11 cellular contexts compared by ENCODE assay signal in the genomic region with DNA sequence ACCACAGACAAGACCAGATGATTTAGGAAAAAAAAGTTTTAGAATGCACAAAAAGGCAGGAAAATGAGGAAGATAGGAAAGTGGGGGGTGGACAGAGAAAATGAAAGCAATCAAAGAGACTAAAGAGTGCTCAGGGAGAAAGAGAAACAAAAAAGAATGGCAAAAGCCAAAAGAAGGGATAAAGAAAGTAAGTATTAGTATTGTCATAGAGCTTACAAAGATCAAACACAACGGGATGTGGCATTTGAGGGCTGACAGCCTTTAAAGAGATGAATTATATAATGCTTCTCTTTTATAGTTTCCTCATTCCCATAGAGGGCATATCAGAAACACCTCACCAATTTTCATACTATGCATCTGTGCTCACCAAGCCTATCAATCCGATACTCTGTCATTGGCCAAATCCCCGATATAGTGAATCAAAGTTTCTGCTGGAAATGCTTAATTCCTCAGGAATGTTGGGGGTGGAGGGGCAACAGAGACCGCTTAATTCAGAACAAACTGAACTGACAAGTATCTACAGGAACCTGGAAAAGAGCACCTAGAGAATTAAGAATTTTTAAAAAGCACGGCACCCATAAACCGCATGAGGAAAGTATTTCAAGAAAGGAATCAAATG. TPM values are rescaled to one million over a fixed set of nuclear protein-coding genes. Genes with fewer than 3 reads are reported as not detected.
DNase-seq lines count a peak whose midpoint lies in the region; ATAC-seq, FAIRE-seq and TF ChIP-seq lines count a peak whose summit lies in the region.
"Had no signal": no experiment of that assay in that cellular context is flagged by ENCODE, and none has a peak within 500 bp of the region (broad histone marks: within the 10 kb centered on the region; RNA-seq: fewer than 3 reads in every experiment).

No MANE protein-coding gene starts in this region.

- intact Hi-C loops in gastrocnemius medialis (cut with DNase I; ENCODE audit: low total_unique reads), result loop anchor here (5.0 to 10.0 kb wide), 4 partner anchors 51 to 394 kb away; a partner anchor contains a TSS

- H3K4me1 Mint-ChIP-seq in astrocyte (ENCODE audit: low read depth, unreplicated experiment), result peaks cover 41% of the 10 kb centered on the region
- H3K4me1 Mint-ChIP-seq in natural killer cell treated with Interleukin-12 subunit alpha and Interleukin-12 subunit beta and Interleukin-15 and Interleukin-18, amount 100 ng/mL, for 72 hours (ENCODE audit: low read depth in 2 of 2), result peaks cover 39 to 48% of the 10 kb centered on the region in 2 donors

- no peak for TF ChIP-seq POLR2A in gastrocnemius medialis (IDR thresholded peaks at IDR 0.05)

- H3K36me3 ChIP-seq in DND-41 (ENCODE audit: insufficient read depth, low read length) (peaks cover 20% of the 10 kb centered on the region), astrocyte (ENCODE audit: insufficient read depth, low read length) (peaks cover 4% of the 10 kb centered on the region), gastrocnemius medialis (peaks cover 0 to 19% of the 10 kb centered on the region in 2 donors)

- peaks cover 4% of the 10 kb centered on the region for H3K36me3 Mint-ChIP-seq in astrocyte (ENCODE audit: low read depth, unreplicated experiment)
- H3K36me3 Mint-ChIP-seq in natural killer cell treated with Interleukin-12 subunit alpha and Interleukin-12 subunit beta and Interleukin-15 and Interleukin-18, amount 100 ng/mL, for 72 hours, result no peaks in the 10 kb centered on the region

- H3K27me3 Mint-ChIP-seq in astrocyte (ENCODE audit: low read depth, unreplicated experiment), result no peaks in the 10 kb centered on the region
- H3K27me3 Mint-ChIP-seq in natural killer cell treated with Interleukin-12 subunit alpha and Interleukin-12 subunit beta and Interleukin-15 and Interleukin-18, amount 100 ng/mL, for 72 hours, result no peaks in the 10 kb centered on the region

- DNase-seq in DND-41 (peak; percentile 31), MV-4-11 (lab: John Stamatoyannopoulos, UW) (peak; percentile 60), astrocyte (ENCODE audit: low read depth) (peak; percentile 47), gastrocnemius medialis (no peak), NCI-H1930 (lab: John Stamatoyannopoulos, UW) (no peak), NCI-H1694 treated with DMSO at 0.1 percent for 48 hours (lab: John Stamatoyannopoulos, UW) (no peak)
- no peak for DNase-seq in natural killer cell treated with Interleukin-12 subunit alpha and Interleukin-12 subunit beta and Interleukin-15 and Interleukin-18, amount 100 ng/mL, for 72 hours (ENCODE audit: low spot score)
- DNase-seq in NK-92 treated with Interleukin-12 subunit alpha and Interleukin-12 subunit beta, amount 100 ng/mL, for 24 hours (lab: John Stamatoyannopoulos, UW), result no peak
- DNase-seq: activated CD4-positive, alpha-beta T cell treated with anti-CD3 and anti-CD28 coated beads for 1 hour; NCI-H748 treated with DMSO at 0.1 percent for 48 hours had no signal

- peak; percentile 55 for ATAC-seq in DND-41 (ENCODE audit: insufficient read depth, low read depth)
- no peak for ATAC-seq in natural killer cell treated with Interleukin-12 subunit alpha and Interleukin-12 subunit beta and Interleukin-15 and Interleukin-18, amount 100 ng/mL, for 72 hours
- no peak for ATAC-seq in gastrocnemius medialis

- H3K79me2 ChIP-seq in DND-41 (ENCODE audit: insufficient read depth, low read length) (peaks cover 66% of the 10 kb centered on the region), astrocyte (ENCODE audit: insufficient read depth, low read length) (peaks cover 54% of the 10 kb centered on the region)

- H2AFZ ChIP-seq in DND-41 (ENCODE audit: low read depth, low read length), result no peak overlapping the region
- no peak overlapping the region for H2AFZ ChIP-seq in astrocyte (ENCODE audit: low read depth, low read length)

- H3K27me3 ChIP-seq in DND-41 (ENCODE audit: insufficient read depth, low read length, poor library complexity) (no peaks in the 10 kb centered on the region), astrocyte (ENCODE audit: insufficient read depth, low read length) (no peaks in the 10 kb centered on the region), gastrocnemius medialis (no peaks in the 10 kb centered on the region)

- H3K27ac ChIP-seq in DND-41 (ENCODE audit: low read length), result no peak overlapping the region; the same call in 1 of the 2 replicates
- peak overlapping the region; percentile 46 for H3K27ac ChIP-seq in astrocyte (ENCODE audit: low read depth, low read length)
- no peak overlapping the region for H3K27ac ChIP-seq in gastrocnemius medialis

- H3K4me3 Mint-ChIP-seq in astrocyte (ENCODE audit: unreplicated experiment), result peak overlapping the region; percentile 63
- peak overlapping the region; percentile 7 for H3K4me3 Mint-ChIP-seq in natural killer cell treated with Interleukin-12 subunit alpha and Interleukin-12 subunit beta and Interleukin-15 and Interleukin-18, amount 100 ng/mL, for 72 hours

- peaks cover 55% of the 10 kb centered on the region for H3K4me1 ChIP-seq in DND-41 (ENCODE audit: insufficient read depth, low read length)
- peaks cover 45% of the 10 kb centered on the region for H3K4me1 ChIP-seq in astrocyte (ENCODE audit: insufficient read depth, low read length)
- peaks cover 35 to 41% of the 10 kb centered on the region in 2 donors for H3K4me1 ChIP-seq in gastrocnemius medialis

- in situ Hi-C loops in gastrocnemius medialis (cut with MboI; ENCODE audit: low sequenced_read_pairs in 4 of 4), result loop anchor here in 1 of 4 donors (25.0 kb wide), 1 partner anchor 374 kb away; no protein-coding TSS in a partner anchor

- H3K4me2 ChIP-seq in DND-41 (ENCODE audit: insufficient read depth, low read length) (peak overlapping the region; percentile 85), astrocyte (ENCODE audit: low read length) (peak overlapping the region; percentile 89)

- no peak for FAIRE-seq in astrocyte (lab: Jason Lieb, UNC)
- FAIRE-seq: G401.6 had no signal

- H3K9me3 ChIP-seq in DND-41 (ENCODE audit: insufficient read depth, low read length, severe bottlenecking), result no peaks in the 10 kb centered on the region
- H3K9me3 ChIP-seq in astrocyte (ENCODE audit: insufficient read depth, low read depth, low read length), result no peaks in the 10 kb centered on the region
- H3K9me3 ChIP-seq in gastrocnemius medialis, result no peaks in the 10 kb centered on the region

- H4K20me1 ChIP-seq in DND-41 (ENCODE audit: insufficient read depth, low read length), result peaks cover 4% of the 10 kb centered on the region; the same call in 1 of the 2 replicates
- H4K20me1 ChIP-seq in astrocyte (ENCODE audit: insufficient read depth, low read length), result peaks cover 5% of the 10 kb centered on the region

- H3K27ac Mint-ChIP-seq in astrocyte (ENCODE audit: unreplicated experiment), result peak overlapping the region; percentile 74
- peak overlapping the region; percentile 6 to 28 for H3K27ac Mint-ChIP-seq in natural killer cell treated with Interleukin-12 subunit alpha and Interleukin-12 subunit beta and Interleukin-15 and Interleukin-18, amount 100 ng/mL, for 72 hours

- no peaks in the 10 kb centered on the region for H3K9me3 Mint-ChIP-seq in astrocyte (ENCODE audit: unreplicated experiment)
- H3K9me3 Mint-ChIP-seq in natural killer cell treated with Interleukin-12 subunit alpha and Interleukin-12 subunit beta and Interleukin-15 and Interleukin-18, amount 100 ng/mL, for 72 hours, result no peaks in the 10 kb centered on the region

- H3K9ac ChIP-seq in DND-41 (ENCODE audit: low read depth, low read length) (no peak overlapping the region), astrocyte (ENCODE audit: low read length) (peak overlapping the region; percentile 35)

- no peak for TF ChIP-seq CTCF in DND-41 (IDR thresholded peaks at IDR 0.05; ENCODE audit: borderline replicate concordance, extremely low read depth, low read length, poor library complexity, severe bottlenecking)
- no peak for TF ChIP-seq CTCF in astrocyte (IDR thresholded peaks at IDR 0.05; ENCODE audit: insufficient read depth, low read depth, low read length)
- TF ChIP-seq CTCF in gastrocnemius medialis (IDR thresholded peaks at IDR 0.05 in 4 of 5, conservative IDR thresholded peaks at IDR 0.05 in 1 of 5), result no peak

- H3K4me3 ChIP-seq in DND-41 (ENCODE audit: low read depth in 1 of 2, low read length in 2 of 2) (peak overlapping the region in 1 of 2 experiments; percentile 97; a peak in 1 of 4 replicates), astrocyte (ENCODE audit: insufficient read depth, low read depth, low read length) (peak overlapping the region; percentile 38), gastrocnemius medialis (no peak overlapping the region)

RNA-seq across cellular contexts. Expression of a gene that starts 2.7 kb away (rescaled TPM):
- total RNA-seq in astrocyte, result 53.4 and 57.1 TPM in 2 replicates
- 10 to 100 TPM; 41.0 to 56.2 TPM for total RNA-seq in natural killer cell treated with Interleukin-12 subunit alpha and Interleukin-12 subunit beta and Interleukin-15 and Interleukin-18, amount 100 ng/mL, for 72 hours
- 10 to 100 TPM; 20.8 to 49.7 (median 25.7) TPM for total RNA-seq in gastrocnemius medialis

RNA-seq across cellular contexts. Expression of a gene that starts 2.8 kb away (rescaled TPM):
- total RNA-seq in astrocyte (6.3 and 6.7 TPM in 2 replicates), gastrocnemius medialis (1 to 10 TPM; 3.1 to 5.8 (median 3.6) TPM)
- total RNA-seq in natural killer cell treated with Interleukin-12 subunit alpha and Interleukin-12 subunit beta and Interleukin-15 and Interleukin-18, amount 100 ng/mL, for 72 hours, result 10 to 100 TPM in 1 of 2 donors, 1 to 10 TPM in 1; 6.4 to 10.0 TPM

RNA-seq across cellular contexts. Expression of a gene that starts 19.0 kb away (rescaled TPM):
- 48.0 and 54.9 TPM in 2 replicates for total RNA-seq in astrocyte
- 10 to 100 TPM; 37.7 to 43.0 TPM for total RNA-seq in natural killer cell treated with Interleukin-12 subunit alpha and Interleukin-12 subunit beta and Interleukin-15 and Interleukin-18, amount 100 ng/mL, for 72 hours
- 100 to 1,000 TPM; 125 to 152 (median 129) TPM for total RNA-seq in gastrocnemius medialis

Comparison
In these comparisons a context has a peak if more than half of its experiments do, and no peak if none do; other contexts are left out.
1. DNase-seq: peak in DND-41 (single experiment), MV-4-11 (single experiment) and astrocyte (single experiment); none in natural killer cell treated with Interleukin-12 subunit alpha and Interleukin-12 subunit beta and Interleukin-15 and Interleukin-18, amount 100 ng/mL, for 72 hours (single experiment), gastrocnemius medialis (0 of 2), NCI-H1930 (0 of 2), NK-92 treated with Interleukin-12 subunit alpha and Interleukin-12 subunit beta, amount 100 ng/mL, for 24 hours (single experiment) and NCI-H1694 treated with DMSO at 0.1 percent for 48 hours (single experiment).